11 cellular contexts compared by ENCODE assay signal in the genomic region with DNA sequence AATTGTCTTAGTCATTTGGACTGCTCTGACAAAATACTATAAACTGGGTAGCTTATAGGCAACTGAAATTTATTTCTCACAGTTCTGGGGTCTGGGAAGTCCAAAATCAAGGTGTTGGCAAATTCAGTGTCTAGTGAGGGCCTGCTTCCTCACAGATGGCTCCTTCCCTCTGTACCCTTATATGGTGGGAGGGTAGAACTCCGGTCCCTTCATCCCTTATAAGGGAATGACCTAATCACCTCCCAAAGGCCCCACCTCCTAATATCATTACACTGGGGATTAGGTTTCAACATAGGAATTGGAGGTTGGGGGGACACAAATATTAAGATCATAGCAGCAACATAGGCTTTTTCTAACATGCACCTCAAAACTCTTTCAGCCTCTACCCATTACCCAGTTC. TPM values are rescaled to one million over a fixed set of nuclear protein-coding genes. Genes with fewer than 3 reads are reported as not detected.
DNase-seq lines count a peak whose midpoint lies in the region; ATAC-seq and TF ChIP-seq lines count a peak whose summit lies in the region.
"Had no signal": no experiment of that assay in that cellular context is flagged by ENCODE, and none has a peak within 500 bp of the region (broad histone marks: within the 10 kb centered on the region; RNA-seq: fewer than 3 reads in every experiment).

No MANE protein-coding gene starts in this region.

- no peaks in the 10 kb centered on the region for H3K27me3 ChIP-seq in tibial nerve
- H3K27me3 ChIP-seq: BE2C had no signal

- no peak overlapping the region for H3K4me3 Mint-ChIP-seq in activated naive CD4-positive, alpha-beta T cell treated with anti-CD3 and anti-CD28 coated beads, Interleukin-2, amount 50 U/mL, for 24 hours
- no peak overlapping the region for H3K4me3 Mint-ChIP-seq in activated T-helper 1 cell treated with anti-CD3 and anti-CD28 coated beads, Interleukin-12 subunit alpha, Interleukin-12 subunit beta, Interleukin-2, Interleukin-4 antibody, amounts not matched to agents 30 ng/mL and 10 ng/mL and 1 ng/mL, durations not matched to agents 14 hours and 24 hours and 36 hours

- 70 to 91% methylated on average over 1 of the region's 1 CpG for WGBS in tibial nerve, 2 donors

- TF ChIP-seq POLR2A in tibial nerve (IDR thresholded peaks at IDR 0.05): no peak

- H3K27ac Mint-ChIP-seq in activated naive CD4-positive, alpha-beta T cell treated with anti-CD3 and anti-CD28 coated beads, Interleukin-2, amount 50 U/mL, for 24 hours: peak overlapping the region; percentile 91
- H3K27ac Mint-ChIP-seq in activated T-helper 1 cell treated with anti-CD3 and anti-CD28 coated beads, Interleukin-12 subunit alpha, Interleukin-12 subunit beta, Interleukin-2, Interleukin-4 antibody, amounts not matched to agents 30 ng/mL and 10 ng/mL and 1 ng/mL, durations not matched to agents 14 hours and 24 hours and 36 hours: peak overlapping the region; percentile 87

- peaks cover 8% of the 10 kb centered on the region for H3K4me1 Mint-ChIP-seq in activated naive CD4-positive, alpha-beta T cell treated with anti-CD3 and anti-CD28 coated beads, Interleukin-2, amount 50 U/mL, for 24 hours
- H3K4me1 Mint-ChIP-seq in activated T-helper 1 cell treated with anti-CD3 and anti-CD28 coated beads, Interleukin-12 subunit alpha, Interleukin-12 subunit beta, Interleukin-2, Interleukin-4 antibody, amounts not matched to agents 30 ng/mL and 10 ng/mL and 1 ng/mL, durations not matched to agents 14 hours and 24 hours and 36 hours (ENCODE audit: low read depth): peaks cover 25% of the 10 kb centered on the region

- ATAC-seq in HG03439 (IDR thresholded peaks at IDR 0.05; ENCODE audit: unreplicated experiment) (no peak), GM21576 (IDR thresholded peaks at IDR 0.05; ENCODE audit: unreplicated experiment) (no peak)

- no peaks in the 10 kb centered on the region for H3K27me3 Mint-ChIP-seq in activated naive CD4-positive, alpha-beta T cell treated with anti-CD3 and anti-CD28 coated beads, Interleukin-2, amount 50 U/mL, for 24 hours
- H3K27me3 Mint-ChIP-seq in activated T-helper 1 cell treated with anti-CD3 and anti-CD28 coated beads, Interleukin-12 subunit alpha, Interleukin-12 subunit beta, Interleukin-2, Interleukin-4 antibody, amounts not matched to agents 30 ng/mL and 10 ng/mL and 1 ng/mL, durations not matched to agents 14 hours and 24 hours and 36 hours (ENCODE audit: insufficient read depth): no peaks in the 10 kb centered on the region

- peaks cover 5% of the 10 kb centered on the region for H3K36me3 Mint-ChIP-seq in activated naive CD4-positive, alpha-beta T cell treated with anti-CD3 and anti-CD28 coated beads, Interleukin-2, amount 50 U/mL, for 24 hours
- H3K36me3 Mint-ChIP-seq in activated T-helper 1 cell treated with anti-CD3 and anti-CD28 coated beads, Interleukin-12 subunit alpha, Interleukin-12 subunit beta, Interleukin-2, Interleukin-4 antibody, amounts not matched to agents 30 ng/mL and 10 ng/mL and 1 ng/mL, durations not matched to agents 14 hours and 24 hours and 36 hours (ENCODE audit: low read depth): peaks cover 18% of the 10 kb centered on the region

- no peaks in the 10 kb centered on the region for H3K9me3 Mint-ChIP-seq in activated naive CD4-positive, alpha-beta T cell treated with anti-CD3 and anti-CD28 coated beads, Interleukin-2, amount 50 U/mL, for 24 hours
- H3K9me3 Mint-ChIP-seq in activated T-helper 1 cell treated with anti-CD3 and anti-CD28 coated beads, Interleukin-12 subunit alpha, Interleukin-12 subunit beta, Interleukin-2, Interleukin-4 antibody, amounts not matched to agents 30 ng/mL and 10 ng/mL and 1 ng/mL, durations not matched to agents 14 hours and 24 hours and 36 hours: no peaks in the 10 kb centered on the region

- intact Hi-C loops in activated T-helper 1 cell treated with anti-CD3 and anti-CD28 coated beads, Interleukin-12 subunit alpha, Interleukin-12 subunit beta, Interleukin-2, Interleukin-4 antibody, amounts not matched to agents 30 ng/mL and 10 ng/mL and 1 ng/mL, durations not matched to agents 14 hours and 24 hours and 36 hours (cut with micrococcal nuclease): no loop called here

- no peak for TF ChIP-seq EP300 in tibial nerve (IDR thresholded peaks at IDR 0.05)

- H3K4me3 ChIP-seq in fibroblast of mammary gland (ENCODE audit: control insufficient read depth, low read depth, low read length) (no peak overlapping the region), tibial nerve (no peak overlapping the region)

- no peak for TF ChIP-seq CTCF in fibroblast of mammary gland (conservative IDR thresholded peaks at IDR 0.05; ENCODE audit: control insufficient read depth, insufficient read depth, low read depth, low read length)
- no peak for TF ChIP-seq CTCF in tibial nerve (IDR thresholded peaks at IDR 0.05)

- H3K36me3 ChIP-seq in tibial nerve: peaks cover 0 to 16% (median 0%) of the 10 kb centered on the region in 3 donors

- no peaks in the 10 kb centered on the region for H3K4me1 ChIP-seq in tibial nerve
- H3K4me1 ChIP-seq: BE2C had no signal

- H3K9me3 ChIP-seq in tibial nerve: no peaks in the 10 kb centered on the region
- H3K9me3 ChIP-seq: BE2C had no signal

- no peak for DNase-seq in activated naive CD4-positive, alpha-beta T cell treated with anti-CD3 and anti-CD28 coated beads, Interleukin-2, amount 50 U/mL, for 16 hours
- DNase-seq in activated T-helper 1 cell treated with anti-CD3 and anti-CD28 coated beads, Interleukin-12 subunit alpha, Interleukin-12 subunit beta, Interleukin-2, Interleukin-4 antibody, amounts not matched to agents 30 ng/mL and 10 ng/mL and 1 ng/mL, durations not matched to agents 14 hours and 24 hours and 36 hours (ENCODE audit: low spot score): no peak
- DNase-seq in fibroblast of mammary gland (ENCODE audit: low read depth) (peak; percentile 30), tibial nerve (ENCODE audit: low spot score in 2 of 2) (no peak), occipital lobe (lab: John Stamatoyannopoulos, UW) (no peak)
- DNase-seq: BE2C; central memory CD4-positive, alpha-beta T cell; kidney glomerular epithelial cell had no signal

- peak overlapping the region in 3 of 4 donors; percentile 40 to 72 (median 67) for H3K27ac ChIP-seq in tibial nerve

RNA-seq across cellular contexts. Expression of gene TBC1D25, which starts 7.3 kb away (rescaled TPM):
- total RNA-seq in activated T-helper 1 cell treated with anti-CD3 and anti-CD28 coated beads, Interleukin-12 subunit alpha, Interleukin-12 subunit beta, Interleukin-2, Interleukin-4 antibody, amounts not matched to agents 30 ng/mL and 10 ng/mL and 1 ng/mL, durations not matched to agents 14 hours and 24 hours and 36 hours: 13.5 and 16.0 TPM in 2 replicates
- total RNA-seq in tibial nerve: 10 to 100 TPM in 3 of 4 donors, 1 to 10 TPM in 1; 9.9 to 15.9 (median 12.2) TPM
- 6.2 TPM for total RNA-seq in occipital lobe

RNA-seq across cellular contexts. Expression of gene EBP, which starts 10.6 kb away (rescaled TPM):
- total RNA-seq in activated T-helper 1 cell treated with anti-CD3 and anti-CD28 coated beads, Interleukin-12 subunit alpha, Interleukin-12 subunit beta, Interleukin-2, Interleukin-4 antibody, amounts not matched to agents 30 ng/mL and 10 ng/mL and 1 ng/mL, durations not matched to agents 14 hours and 24 hours and 36 hours: 164 and 178 TPM in 2 replicates
- total RNA-seq in tibial nerve: 10 to 100 TPM; 21.1 to 29.2 (median 23.6) TPM
- 43.5 TPM for total RNA-seq in occipital lobe

RNA-seq across cellular contexts. Expression of gene PORCN, which starts 23.4 kb away (rescaled TPM):
- total RNA-seq in activated T-helper 1 cell treated with anti-CD3 and anti-CD28 coated beads, Interleukin-12 subunit alpha, Interleukin-12 subunit beta, Interleukin-2, Interleukin-4 antibody, amounts not matched to agents 30 ng/mL and 10 ng/mL and 1 ng/mL, durations not matched to agents 14 hours and 24 hours and 36 hours: 13.6 and 15.1 TPM in 2 replicates
- total RNA-seq in tibial nerve: 10 to 100 TPM in 3 of 4 donors, 1 to 10 TPM in 1; 8.8 to 19.8 (median 16.1) TPM
- total RNA-seq in occipital lobe: 5.5 TPM

RNA-seq across cellular contexts. Expression of gene RBM3, which starts 42.1 kb away (rescaled TPM):
- 318 and 338 TPM in 2 replicates for total RNA-seq in activated T-helper 1 cell treated with anti-CD3 and anti-CD28 coated beads, Interleukin-12 subunit alpha, Interleukin-12 subunit beta, Interleukin-2, Interleukin-4 antibody, amounts not matched to agents 30 ng/mL and 10 ng/mL and 1 ng/mL, durations not matched to agents 14 hours and 24 hours and 36 hours
- total RNA-seq in tibial nerve (100 to 1,000 TPM; 170 to 235 (median 217) TPM), occipital lobe (172 TPM)

RNA-seq across cellular contexts. Expression of gene FTSJ1, which starts 56.2 kb away (rescaled TPM):
- total RNA-seq in activated T-helper 1 cell treated with anti-CD3 and anti-CD28 coated beads, Interleukin-12 subunit alpha, Interleukin-12 subunit beta, Interleukin-2, Interleukin-4 antibody, amounts not matched to agents 30 ng/mL and 10 ng/mL and 1 ng/mL, durations not matched to agents 14 hours and 24 hours and 36 hours: 96.2 and 103 TPM in 2 replicates
- total RNA-seq in tibial nerve (10 to 100 TPM; 46.1 to 81.3 (median 51.0) TPM), occipital lobe (36.3 TPM)
